9 cellular contexts compared by ENCODE assay signal in the genomic region with DNA sequence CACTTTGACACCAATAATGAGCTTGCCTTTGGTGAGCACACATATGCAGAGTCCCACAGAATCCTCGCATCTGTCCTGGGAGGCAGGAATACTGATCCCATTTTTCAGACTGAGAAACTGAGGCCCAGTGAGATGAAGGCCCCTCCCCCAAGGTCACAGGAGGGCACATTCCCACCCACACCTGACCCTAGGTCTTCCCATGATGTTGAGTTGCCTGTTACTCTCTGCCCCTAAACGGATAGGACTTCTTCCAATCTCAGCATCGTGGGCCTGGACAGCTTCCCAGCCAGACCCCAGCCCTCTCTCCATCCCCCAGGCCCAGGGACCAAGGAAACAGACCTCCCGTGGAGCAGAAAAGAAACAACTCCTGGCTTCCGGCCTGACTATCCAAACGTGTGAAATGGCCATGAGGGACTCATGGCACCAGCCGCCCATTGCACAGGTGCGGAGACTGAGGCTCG. TPM values are rescaled to one million over a fixed set of nuclear protein-coding genes. Genes with fewer than 3 reads are reported as not detected.
DNase-seq lines count a peak whose midpoint lies in the region; ATAC-seq, FAIRE-seq and TF ChIP-seq lines count a peak whose summit lies in the region.
"Had no signal": no experiment of that assay in that cellular context is flagged by ENCODE, and none has a peak within 500 bp of the region (broad histone marks: within the 10 kb centered on the region; RNA-seq: fewer than 3 reads in every experiment).

No MANE protein-coding gene starts in this region.

- no peak for ATAC-seq in activated T-helper 17 cell treated with anti-CD3 and anti-CD28 coated beads, Interleukin-2, amount 50 U/mL, for 72 hours (replicated peaks)
- ATAC-seq in left lobe of liver, result no peak

- H3K4me3 ChIP-seq in kidney (ENCODE audit: low read length in 2 of 2) (peak overlapping the region; percentile 75), thyroid gland (replicated peaks in 1 of 3) (peak overlapping the region; percentile 40 to 51 (median 43))

- no peak overlapping the region for H3K27ac Mint-ChIP-seq in activated naive CD4-positive, alpha-beta T cell treated with anti-CD3 and anti-CD28 coated beads for 36 hours
- peak overlapping the region; percentile 87 for H3K27ac Mint-ChIP-seq in activated T-helper 17 cell treated with anti-CD3 and anti-CD28 coated beads, Interleukin-2, amount 50 U/mL, for 72 hours

- WGBS in thyroid gland, 2 donors, result 15 to 25% methylated on average over 6 to 9 of the region's 9 CpGs

- no peaks in the 10 kb centered on the region for H3K9me3 Mint-ChIP-seq in activated naive CD4-positive, alpha-beta T cell treated with anti-CD3 and anti-CD28 coated beads for 36 hours
- H3K9me3 Mint-ChIP-seq in activated T-helper 17 cell treated with anti-CD3 and anti-CD28 coated beads, Interleukin-2, amount 50 U/mL, for 72 hours, result no peaks in the 10 kb centered on the region

- H3K9me3 ChIP-seq in kidney (ENCODE audit: control insufficient read depth in 1 of 2, low read length in 2 of 2) (no peaks in the 10 kb centered on the region), thyroid gland (no peaks in the 10 kb centered on the region)

- TF ChIP-seq CTCF in kidney (IDR thresholded peaks at IDR 0.05; ENCODE audit: borderline replicate concordance, extremely low read depth, insufficient read depth) (no peak), thyroid gland (IDR thresholded peaks at IDR 0.05) (no peak)

- peak overlapping the region; percentile 84 for H3K4me3 Mint-ChIP-seq in activated naive CD4-positive, alpha-beta T cell treated with anti-CD3 and anti-CD28 coated beads for 36 hours
- peak overlapping the region; percentile 93 for H3K4me3 Mint-ChIP-seq in activated T-helper 17 cell treated with anti-CD3 and anti-CD28 coated beads, Interleukin-2, amount 50 U/mL, for 72 hours

- TF ChIP-seq POLR2A in thyroid gland (IDR thresholded peaks at IDR 0.05) (no peak), erythroblast (IDR thresholded peaks at IDR 0.05; ENCODE audit: low read length) (no peak)

- no peaks in the 10 kb centered on the region for H3K36me3 ChIP-seq in kidney (ENCODE audit: control insufficient read depth in 1 of 2, insufficient read depth in 2 of 2, low read length in 2 of 2)
- no peaks in the 10 kb centered on the region for H3K36me3 ChIP-seq in thyroid gland

- no peaks in the 10 kb centered on the region for H3K36me3 Mint-ChIP-seq in activated naive CD4-positive, alpha-beta T cell treated with anti-CD3 and anti-CD28 coated beads for 36 hours (ENCODE audit: low read depth)
- H3K36me3 Mint-ChIP-seq in activated T-helper 17 cell treated with anti-CD3 and anti-CD28 coated beads, Interleukin-2, amount 50 U/mL, for 72 hours (ENCODE audit: low read depth), result peaks cover 1% of the 10 kb centered on the region

- no peak for DNase-seq in activated naive CD4-positive, alpha-beta T cell treated with anti-CD3 and anti-CD28 coated beads for 36 hours
- no peak for DNase-seq in activated naive CD4-positive, alpha-beta T cell treated with Interleukin-2 at 50 U/mL for 16 hours
- DNase-seq in kidney, result no peak
- peak in 1 of 2 donors; percentile 57 for DNase-seq in thyroid gland
- no peak for DNase-seq in erythroblast (lab: John Stamatoyannopoulos, UW)
- no peak for DNase-seq in left lobe of liver (ENCODE audit: low spot score)
- no peak for DNase-seq in GDM1 (lab: John Stamatoyannopoulos, UW)

- CTCF ChIA-PET in activated naive CD4-positive, alpha-beta T cell treated with anti-CD3 and anti-CD28 coated beads for 36 hours (lab: Charles Lee), result interaction anchor here (0.8 kb wide), 1 partner anchor 115 kb away, joined by 3 read pairs; no protein-coding TSS in a partner anchor

- H3K9ac ChIP-seq in kidney (ENCODE audit: low read length in 2 of 2), result peak overlapping the region; percentile 82 to 92

- intact Hi-C loops in activated naive CD4-positive, alpha-beta T cell treated with anti-CD3 and anti-CD28 coated beads for 36 hours (cut with micrococcal nuclease), result loop anchor here (5.0 kb wide), 2 partner anchors 145 to 340 kb away; a partner anchor contains a TSS
- intact Hi-C loops in kidney (cut with DNase I), result no loop called here
- intact Hi-C loops in thyroid gland (cut with DNase I), result no loop called here

- FAIRE-seq in kidney (lab: Jason Lieb, UNC), result no peak
- FAIRE-seq: GM18507 had no signal

- peaks cover 0 to 15% of the 10 kb centered on the region in 2 donors for H3K4me1 ChIP-seq in kidney (ENCODE audit: control insufficient read depth in 1 of 2, insufficient read depth in 1 of 2, low read depth in 1 of 2, low read length in 2 of 2)
- H3K4me1 ChIP-seq in thyroid gland, result peaks cover 16 to 28% of the 10 kb centered on the region in 2 donors

- H3K27ac ChIP-seq in kidney (ENCODE audit: low read depth in 2 of 2, low read length in 2 of 2) (peak overlapping the region; percentile 51 to 81), thyroid gland (peak overlapping the region in 2 of 3 donors; percentile 31 to 67)

- no peaks in the 10 kb centered on the region for H3K27me3 Mint-ChIP-seq in activated naive CD4-positive, alpha-beta T cell treated with anti-CD3 and anti-CD28 coated beads for 36 hours (ENCODE audit: low read depth)
- no peaks in the 10 kb centered on the region for H3K27me3 Mint-ChIP-seq in activated T-helper 17 cell treated with anti-CD3 and anti-CD28 coated beads, Interleukin-2, amount 50 U/mL, for 72 hours

- no peaks in the 10 kb centered on the region for H3K27me3 ChIP-seq in thyroid gland

- peaks cover 16% of the 10 kb centered on the region for H3K4me1 Mint-ChIP-seq in activated naive CD4-positive, alpha-beta T cell treated with anti-CD3 and anti-CD28 coated beads for 36 hours (ENCODE audit: low read depth)
- H3K4me1 Mint-ChIP-seq in activated T-helper 17 cell treated with anti-CD3 and anti-CD28 coated beads, Interleukin-2, amount 50 U/mL, for 72 hours, result peaks cover 14% of the 10 kb centered on the region

RNA-seq across cellular contexts. Expression of a gene that starts 0.9 kb away (rescaled TPM):
- total RNA-seq in activated naive CD4-positive, alpha-beta T cell treated with anti-CD3 and anti-CD28 coated beads for 36 hours, result 10 to 100 TPM; 38.0 to 38.2 TPM
- 10 to 100 TPM; 57.7 to 76.0 TPM for total RNA-seq in activated T-helper 17 cell treated with anti-CD3 and anti-CD28 coated beads, Interleukin-2, amount 50 U/mL, for 72 hours
- total RNA-seq in kidney (128 TPM), thyroid gland (100 to 1,000 TPM in 1 of 4 donors, 10 to 100 TPM in 3; 89.5 to 139 (median 93.7) TPM), left lobe of liver (31.3 TPM)
- 118 TPM for polyA plus RNA-seq in kidney (ENCODE audit: insufficient read depth, low read depth, low replicate concordance)

RNA-seq across cellular contexts. Expression of a gene that starts 9.2 kb away (rescaled TPM):
- total RNA-seq in activated naive CD4-positive, alpha-beta T cell treated with anti-CD3 and anti-CD28 coated beads for 36 hours, result 10 to 100 TPM; 36.3 to 42.7 TPM
- 10 to 100 TPM; 23.8 to 35.0 TPM for total RNA-seq in activated T-helper 17 cell treated with anti-CD3 and anti-CD28 coated beads, Interleukin-2, amount 50 U/mL, for 72 hours
- total RNA-seq in kidney (29.9 TPM), thyroid gland (10 to 100 TPM; 23.9 to 78.8 (median 50.0) TPM), left lobe of liver (22.1 TPM)
- polyA plus RNA-seq in kidney (ENCODE audit: insufficient read depth, low read depth, low replicate concordance), result 26.1 TPM

RNA-seq across cellular contexts. Expression of a gene that starts 53.7 kb away (rescaled TPM):
- 10 to 100 TPM; 15.5 to 19.9 TPM for total RNA-seq in activated naive CD4-positive, alpha-beta T cell treated with anti-CD3 and anti-CD28 coated beads for 36 hours
- total RNA-seq in activated T-helper 17 cell treated with anti-CD3 and anti-CD28 coated beads, Interleukin-2, amount 50 U/mL, for 72 hours, result 10 to 100 TPM; 12.3 to 20.8 TPM
- total RNA-seq in kidney (9.1 TPM), thyroid gland (10 to 100 TPM in 1 of 4 donors, 1 to 10 TPM in 3; 6.0 to 10.9 (median 8.3) TPM), left lobe of liver (21.7 TPM)
- 12.1 TPM for polyA plus RNA-seq in kidney (ENCODE audit: insufficient read depth, low read depth, low replicate concordance)
